In the genomic region with DNA sequence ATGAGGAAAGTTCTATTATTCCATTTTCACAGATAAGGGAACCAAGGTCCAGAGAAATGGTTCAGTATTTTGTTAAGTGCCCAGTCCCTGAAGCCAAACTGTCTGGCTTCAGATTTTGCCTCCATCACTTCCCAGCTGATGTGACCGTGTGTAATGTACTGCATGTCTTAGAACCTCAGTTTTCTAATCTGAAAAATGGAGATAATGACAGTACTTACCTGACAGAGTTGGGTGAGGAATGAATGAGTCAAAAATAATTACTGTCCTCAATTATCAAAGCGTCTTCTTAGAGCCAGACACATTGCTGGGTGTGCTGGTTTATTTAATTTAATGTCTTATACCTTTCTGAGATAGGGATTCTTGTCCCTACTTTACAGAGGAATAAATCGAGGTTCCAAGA, we compare ENCODE assay signal across 27 cellular contexts.
"Had no signal": no experiment of that assay in that cellular context is flagged by ENCODE, and none has a peak within 500 bp of the region (broad histone marks: within the 10 kb centered on the region; RNA-seq: fewer than 3 reads in every experiment).

No MANE protein-coding gene starts in this region.

- H3K36me3 ChIP-seq: prostate gland had no signal

- H3K27ac Mint-ChIP-seq: endodermal cell; natural killer cell treated with Interleukin-12 subunit alpha and Interleukin-12 subunit beta and Interleukin-15 and Interleukin-18, amount 100 ng/mL, for 72 hours; stimulated activated naive CD8-positive, alpha-beta T cell treated with anti-CD3 and anti-CD28 coated beads, Interleukin-15, amount 100 ng/mL, for 72 hours had no signal

- H3K27me3 ChIP-seq: dorsolateral prefrontal cortex, gastrocnemius medialis, neutrophil, right atrium auricular region, sigmoid colon, spleen, thyroid gland, vagina had no signal

- H3K9me3 ChIP-seq: gastrocnemius medialis, neutrophil, prostate gland, right atrium auricular region, sigmoid colon, spleen, thyroid gland, vagina had no signal

- H3K27ac ChIP-seq: dorsolateral prefrontal cortex, epithelial cell of prostate, gastrocnemius medialis, neutrophil, prostate gland, right atrium auricular region, sigmoid colon, spleen, thyroid gland, vagina had no signal

- H3K27me3 Mint-ChIP-seq: memory B cell; natural killer cell treated with Interleukin-12 subunit alpha and Interleukin-12 subunit beta and Interleukin-15 and Interleukin-18, amount 100 ng/mL, for 72 hours; stimulated activated naive CD8-positive, alpha-beta T cell treated with anti-CD3 and anti-CD28 coated beads, Interleukin-15, amount 100 ng/mL, for 72 hours had no signal

- H3K4me3 Mint-ChIP-seq: endodermal cell; memory B cell; natural killer cell treated with Interleukin-12 subunit alpha and Interleukin-12 subunit beta and Interleukin-15 and Interleukin-18, amount 100 ng/mL, for 72 hours; stimulated activated naive CD8-positive, alpha-beta T cell treated with anti-CD3 and anti-CD28 coated beads, Interleukin-15, amount 100 ng/mL, for 72 hours had no signal

- DNase-seq: dorsolateral prefrontal cortex; effector CD4-positive, alpha-beta T cell; endodermal cell; foreskin fibroblast; gastrocnemius medialis; head of caudate nucleus; kidney; sigmoid colon; spleen; stimulated activated CD4-positive, alpha-beta T cell treated with anti-CD3 and anti-CD28 coated beads, Interleukin-4, amount 100 ng/mL, for 4 hours; stimulated activated naive CD4-positive, alpha-beta T cell; stimulated activated naive CD8-positive, alpha-beta T cell treated with anti-CD3 and anti-CD28 coated beads, Interleukin-15, amount 100 ng/mL, for 72 hours; thyroid gland; trophoblast cell had no signal

- H3K4me3 ChIP-seq: dorsolateral prefrontal cortex, gastrocnemius medialis, lung, prostate gland, right atrium auricular region, sigmoid colon, skin epidermis, spleen, thyroid gland, vagina had no signal

- H3K9me3 Mint-ChIP-seq: endodermal cell; memory B cell; natural killer cell treated with Interleukin-12 subunit alpha and Interleukin-12 subunit beta and Interleukin-15 and Interleukin-18, amount 100 ng/mL, for 72 hours; neural crest cell; stimulated activated naive CD8-positive, alpha-beta T cell treated with anti-CD3 and anti-CD28 coated beads, Interleukin-15, amount 100 ng/mL, for 72 hours had no signal

- ATAC-seq: esophagus mucosa; gastrocnemius medialis; left lobe of liver; natural killer cell treated with Interleukin-12 subunit alpha and Interleukin-12 subunit beta and Interleukin-15 and Interleukin-18, amount 100 ng/mL, for 72 hours; stimulated activated naive CD8-positive, alpha-beta T cell treated with anti-CD3 and anti-CD28 coated beads, Interleukin-15, amount 100 ng/mL, for 72 hours had no signal

- FAIRE-seq: colon, kidney had no signal
